Comparison of ENCODE assay signal across 9 cellular contexts in the genomic region with DNA sequence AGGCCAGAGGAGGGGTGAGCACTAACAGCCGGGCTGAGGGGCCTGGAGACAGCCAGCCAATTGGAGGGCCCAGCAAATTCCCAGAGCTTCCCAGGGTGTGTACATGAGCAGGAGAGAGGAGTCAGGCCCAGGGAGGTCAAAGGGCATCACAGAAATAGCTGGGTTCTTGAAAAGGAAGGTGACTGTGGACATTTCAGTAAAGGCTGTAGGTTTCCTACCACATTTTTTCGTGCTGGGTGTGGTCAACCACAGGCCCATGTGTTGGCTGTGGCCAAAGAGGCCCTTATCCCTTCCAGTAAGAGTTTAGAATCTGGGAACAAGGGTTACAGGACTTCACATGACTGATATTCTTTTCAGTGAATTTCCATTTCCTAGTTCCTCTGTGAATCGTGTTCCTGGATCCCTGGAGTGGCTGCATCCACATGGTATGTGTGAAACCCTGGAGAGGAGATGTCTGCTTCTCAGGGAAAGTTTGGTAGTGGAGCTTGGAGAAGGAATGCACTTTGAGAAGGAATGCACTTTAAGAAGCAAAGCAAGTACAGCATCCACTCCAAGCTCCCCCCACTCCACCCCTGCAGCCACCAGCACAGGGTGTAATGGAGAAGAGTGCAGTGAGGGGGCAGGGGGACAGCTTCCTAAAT.
A peak's percentile ranks its signal among the peaks of the same experiment; 100 is the strongest.
DNase-seq lines count a peak whose midpoint lies in the region; ATAC-seq and TF ChIP-seq lines count a peak whose summit lies in the region.
"Had no signal": no experiment of that assay in that cellular context is flagged by ENCODE, and none has a peak within 500 bp of the region (broad histone marks: within the 10 kb centered on the region; RNA-seq: fewer than 3 reads in every experiment).

No MANE protein-coding gene starts in this region.

- H3K9me3 ChIP-seq in PC-3 (ENCODE audit: low read length): no peaks in the 10 kb centered on the region

- H3K36me3 ChIP-seq in PC-3 (ENCODE audit: low read depth, low read length): no peaks in the 10 kb centered on the region
- H3K36me3 ChIP-seq: spleen had no signal

- peak overlapping the region; percentile 60 for H3K27ac ChIP-seq in PC-3 (ENCODE audit: low read length)

- CTCF ChIA-PET in PC-3 (lab: Charles Lee): no interaction called here

- intact Hi-C loops in PC-3 (cut with micrococcal nuclease): no loop called here

- no peaks in the 10 kb centered on the region for H4K20me1 ChIP-seq in PC-3 (ENCODE audit: low read length)

- H3K27me3 ChIP-seq in PC-3 (ENCODE audit: low read length): no peaks in the 10 kb centered on the region
- H3K27me3 ChIP-seq: spleen had no signal

- peak; percentile 40; the same call in 1 of the 2 replicates for ATAC-seq in PC-3
- no peak for ATAC-seq in GM21367 (IDR thresholded peaks at IDR 0.05; ENCODE audit: unreplicated experiment)
- no peak for ATAC-seq in HG03159 (IDR thresholded peaks at IDR 0.05; ENCODE audit: unreplicated experiment)

- no peak overlapping the region for H3K9ac ChIP-seq in PC-3 (ENCODE audit: low read length)

- H3F3A ChIP-seq in PC-3 (ENCODE audit: low read length, unreplicated experiment): no peaks in the 10 kb centered on the region

- H3K4me1 ChIP-seq in PC-3 (ENCODE audit: insufficient read depth, low read length): peaks cover 17% of the 10 kb centered on the region

- H3K79me2 ChIP-seq in PC-3 (ENCODE audit: low read length): no peaks in the 10 kb centered on the region

- no TSS peak for BruUV-seq in PC-3 (replicated peaks; lab: Mats Ljungman, UMichigan)

- POLR2A ChIA-PET in PC-3 (lab: Charles Lee; ENCODE audit: unreplicated experiment): no interaction called here

- no peak for TF ChIP-seq CTCF in PC-3 (conservative IDR thresholded peaks at IDR 0.05; ENCODE audit: low read depth, low read length)
- no peak for TF ChIP-seq CTCF in retinal pigment epithelial cell (conservative IDR thresholded peaks at IDR 0.05; ENCODE audit: low read depth, low read length)

- no peak overlapping the region for H3K4me3 ChIP-seq in PC-3 (ENCODE audit: low read length)
- peak overlapping the region; percentile 3 for H3K4me3 ChIP-seq in retinal pigment epithelial cell (ENCODE audit: low read length)
- H3K4me3 ChIP-seq: spleen had no signal

- DNase-seq in GDM1 (lab: John Stamatoyannopoulos, UW) (peak; percentile 6), PC-3 (peak; percentile 46), fibroblast of peridontal ligament (ENCODE audit: extremely low read depth) (peak; percentile 91), retinal pigment epithelial cell (ENCODE audit: low read depth) (peak; percentile 86), NCI-H1930 (lab: John Stamatoyannopoulos, UW) (no peak), DMS79 (lab: John Stamatoyannopoulos, UW) (no peak)
- DNase-seq: spleen had no signal

- peak overlapping the region; percentile 32; the same call in 1 of the 2 replicates for H3K4me2 ChIP-seq in PC-3 (ENCODE audit: low read length)

- H2AFZ ChIP-seq in PC-3 (ENCODE audit: low read length): no peak overlapping the region; the same call in 1 of the 2 replicates

- H3K9me2 ChIP-seq in PC-3 (replicated peaks; ENCODE audit: low read length): no peaks in the 10 kb centered on the region

Comparison
In these comparisons a context has a peak if more than half of its experiments do, and no peak if none do; other contexts are left out.
1. DNase-seq: peak in GDM1 (single experiment), PC-3 (single experiment), fibroblast of peridontal ligament (single experiment) and retinal pigment epithelial cell (single experiment); none in NCI-H1930 (0 of 2) and DMS79 (single experiment).